9 cellular contexts compared by ENCODE assay signal in the genomic region with DNA sequence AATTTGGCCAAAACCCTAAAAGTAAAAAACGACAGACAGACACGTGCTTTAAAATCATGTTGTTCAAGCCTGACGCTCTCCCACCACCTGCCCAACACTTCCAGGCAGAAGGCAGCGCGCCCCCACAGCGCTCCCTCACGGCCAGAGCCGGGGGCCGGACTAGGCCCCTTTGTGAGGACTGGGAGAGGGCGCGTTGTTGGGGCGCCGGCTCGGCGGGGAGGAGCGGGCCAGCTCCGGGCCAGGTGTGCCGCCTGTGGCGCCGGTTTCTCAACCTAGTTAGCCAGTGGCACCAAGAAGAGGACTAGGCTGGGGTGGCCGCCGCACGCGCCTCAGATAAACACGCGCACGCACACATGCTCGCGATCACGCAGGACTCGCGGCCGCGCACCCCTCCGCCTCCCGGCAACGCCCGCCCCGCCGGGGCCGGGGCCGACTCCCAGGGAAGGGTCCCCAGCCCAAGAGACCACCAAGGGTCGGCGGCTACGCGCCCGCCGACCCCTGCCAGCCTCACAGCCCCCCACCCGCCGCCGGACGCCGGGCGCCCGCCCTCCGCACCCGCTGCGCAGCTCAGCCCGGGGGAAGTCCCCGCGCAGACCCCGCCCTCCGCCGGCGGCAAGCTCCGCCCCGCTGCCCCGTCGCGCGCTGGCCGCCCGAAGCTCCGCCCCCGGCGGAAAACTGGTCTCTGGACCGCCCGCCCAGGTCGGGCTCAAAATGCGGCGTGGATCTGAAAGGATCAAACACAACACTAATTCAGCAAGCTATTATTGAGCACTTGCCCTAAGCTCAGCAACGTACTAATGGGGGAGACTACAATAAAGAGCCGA. TPM values are rescaled to one million over a fixed set of nuclear protein-coding genes. Genes with fewer than 3 reads are reported as not detected.
DNase-seq lines count a peak whose midpoint lies in the region; ATAC-seq, FAIRE-seq and TF ChIP-seq lines count a peak whose summit lies in the region.
"Had no signal": no experiment of that assay in that cellular context is flagged by ENCODE, and none has a peak within 500 bp of the region (broad histone marks: within the 10 kb centered on the region; RNA-seq: fewer than 3 reads in every experiment).

A gene (minus strand): TSS at position 584 of the 824 bp plus-strand sequence.

- peak; percentile 56 for FAIRE-seq in HepG2 (lab: Jason Lieb, UNC)
- FAIRE-seq: islet of Langerhans had no signal

- H4K20me1 ChIP-seq in BLaER1 treated with 17β-estradiol and CSF1 and Interleukin-3, amounts not matched to agents 10 nM and 100 nM = no peaks in the 10 kb centered on the region
- H4K20me1 ChIP-seq in HepG2 (ENCODE audit: insufficient read depth, low read length) = no peaks in the 10 kb centered on the region

- peak within 1 kb of the TSS; percentile 74 for H2AFZ ChIP-seq in HepG2 (ENCODE audit: low read length)

- H3K4me3 ChIP-seq in BLaER1 treated with 17β-estradiol and CSF1 and Interleukin-3, amounts not matched to agents 10 nM and 100 nM = peak within 1 kb of the TSS; percentile 66 to 83 (median 73)
- peak within 1 kb of the TSS; percentile 66 to 81 (median 80) for H3K4me3 ChIP-seq in HepG2 (replicated peaks in 1 of 3; ENCODE audit: insufficient read depth in 1 of 3, low read depth in 2 of 3, low read length in 3 of 3)

- peak within 1 kb of the TSS; percentile 77 to 94 (median 91) for H3K27ac ChIP-seq in BLaER1 treated with 17β-estradiol and CSF1 and Interleukin-3, amounts not matched to agents 10 nM and 100 nM
- H3K27ac ChIP-seq in HepG2 (ENCODE audit: extremely low read length, insufficient read depth, low read length) = peak within 1 kb of the TSS; percentile 77

- H3K9me3 ChIP-seq in BLaER1 treated with 17β-estradiol and CSF1 and Interleukin-3, amounts not matched to agents 10 nM and 100 nM (replicated peaks in 1 of 11) = peaks cover 0 to 15% (median 7%) of the 10 kb centered on the region in 11 experiments; a peak in 6 of 22 replicates
- H3K9me3 ChIP-seq in HepG2 (ENCODE audit: low read length) = no peaks in the 10 kb centered on the region

- WGBS in HepG2 (ENCODE audit: low lambda C conversion rate) = 1% methylated on average over 5 of the region's 83 CpGs

- peaks cover 2% of the 10 kb centered on the region for H3K79me2 ChIP-seq in HepG2 (ENCODE audit: insufficient read depth, low read length)

- H3K4me2 ChIP-seq in BLaER1 treated with 17β-estradiol and CSF1 and Interleukin-3, amounts not matched to agents 10 nM and 100 nM = peak within 1 kb of the TSS; percentile 79 to 97 (median 92)
- peak within 1 kb of the TSS; percentile 97 for H3K4me2 ChIP-seq in HepG2 (ENCODE audit: low read depth, low read length)

- peak; percentile 64 for TF ChIP-seq RAD21 in HepG2 (CRISPR knock-in tag; IDR thresholded peaks at IDR 0.05)

- peaks cover 14 to 32% (median 20%) of the 10 kb centered on the region in 10 experiments for H3K4me1 ChIP-seq in BLaER1 treated with 17β-estradiol and CSF1 and Interleukin-3, amounts not matched to agents 10 nM and 100 nM
- peaks cover 23% of the 10 kb centered on the region for H3K4me1 ChIP-seq in HepG2 (ENCODE audit: insufficient read depth, low read length)

- peaks cover 0 to 20% (median 15%) of the 10 kb centered on the region in 11 experiments; a peak in 15 of 22 replicates for H3K36me3 ChIP-seq in BLaER1 treated with 17β-estradiol and CSF1 and Interleukin-3, amounts not matched to agents 10 nM and 100 nM
- peaks cover 0 to 7% of the 10 kb centered on the region in 2 experiments; a peak in 2 of 5 replicates for H3K36me3 ChIP-seq in HepG2 (replicated peaks in 1 of 2; ENCODE audit: control insufficient read depth in 1 of 2, insufficient read depth in 2 of 2, low read length in 2 of 2)

- intact Hi-C loops in HepG2 (cut with micrococcal nuclease; ENCODE audit: unreplicated experiment) = loop anchor here (5.0 kb wide), 1 partner anchor 470 kb away; a partner anchor contains a TSS

- no TSS peak for BruUV-seq in HepG2 (replicated peaks; lab: Mats Ljungman, UMichigan)

- in situ Hi-C loops in HepG2 (cut with HindIII; ENCODE audit: extremely low pct_ligation_motif_present, low pct_unique_long_range_greater_than_20kb) = no loop called here

- CTCF ChIA-PET in HepG2 (lab: Yijun Ruan, JAX; ENCODE audit: low intra/inter-chr PET ratio, low total read pairs) = no interaction called here

- POLR2A ChIA-PET in HepG2 (lab: Yijun Ruan, JAX) = interaction anchor here (1.3 kb wide), 1 partner anchor 11 kb away, joined by 3 read pairs; no protein-coding TSS in a partner anchor

- peak; percentile 84 for TF ChIP-seq CTCF in HepG2 (CRISPR knock-in tag; IDR thresholded peaks at IDR 0.05)

- H3K9ac ChIP-seq in BLaER1 treated with 17β-estradiol and CSF1 and Interleukin-3, amounts not matched to agents 10 nM and 100 nM = peak within 1 kb of the TSS; percentile 81 to 96 (median 91)
- peak within 1 kb of the TSS; percentile 87 for H3K9ac ChIP-seq in HepG2 (ENCODE audit: insufficient read depth, low read depth, low read length)

- DNase-seq in GM19238 (ENCODE audit: insufficient read length, low spot score) (peak; percentile 81), NCI-H524 treated with DMSO at 0.1 percent for 48 hours (lab: John Stamatoyannopoulos, UW) (peak; percentile 25), cortex of kidney (lab: John Stamatoyannopoulos, UW) (peak; percentile 79), HepG2 (ENCODE audit: low spot score) (peak; percentile 74)
- peak; percentile 88 for DNase-seq in activated CD4-positive, alpha-beta T cell treated with anti-CD3 and anti-CD28 coated beads, Interleukin-2, amount 50 U/mL, for 1 hour
- peak; percentile 86 for DNase-seq in stimulated activated CD4-positive, alpha-beta T cell treated with anti-CD3 and anti-CD28 coated beads, Interleukin-2, amount 100 ng/mL, for 4 hours (ENCODE audit: low read depth)

- no peak for TF ChIP-seq EP300 in HepG2 (IDR thresholded peaks at IDR 0.05; ENCODE audit: low read depth in 2 of 2, low read length in 2 of 2)
- no peak for TF ChIP-seq EP300 in HepG2 (CRISPR knock-in tag; IDR thresholded peaks at IDR 0.05; ENCODE audit: borderline replicate concordance)

- peak; percentile 53 to 80 for TF ChIP-seq POLR2A in HepG2 (IDR thresholded peaks at IDR 0.05; ENCODE audit: insufficient read depth in 1 of 2, low read depth in 2 of 2, low read length in 2 of 2)

- no peaks in the 10 kb centered on the region for H3K27me3 ChIP-seq in BLaER1 treated with 17β-estradiol and CSF1 and Interleukin-3, amounts not matched to agents 10 nM and 100 nM
- no peaks in the 10 kb centered on the region for H3K27me3 ChIP-seq in HepG2 (ENCODE audit: control insufficient read depth in 1 of 2, insufficient read depth in 2 of 2, low read length in 2 of 2)

- peak; percentile 90 for ATAC-seq in HG03432 (IDR thresholded peaks at IDR 0.05; ENCODE audit: unreplicated experiment)
- peak; percentile 97 for ATAC-seq in HepG2

TF ChIP-seq in HepG2, 621 proteins besides CTCF, POLR2A, EP300 and RAD21 (continues in another document):
- TF ChIP-seq ZNF839 (CRISPR knock-in tag; IDR thresholded peaks at IDR 0.05; ENCODE audit: borderline replicate concordance) = no peak

RNA-seq across cellular contexts. Expression of the gene that starts here (rescaled TPM):
- 11.3 and 16.9 TPM in 2 replicates for total RNA-seq in HepG2 (2016; rRNA removed; fragmentation: Illumina TruSeq; extraction: Trizol)
- 10.8 and 11.0 TPM in 2 replicates for total RNA-seq in HepG2 (2016; cell fraction: cytosol; rRNA removed; fragmentation: Illumina TruSeq; extraction: Trizol; ENCODE audit: low read depth)
- 12.0 and 12.3 TPM in 2 replicates for total RNA-seq in HepG2 (2016; cell fraction: insoluble cytoplasmic fraction; rRNA removed; fragmentation: Illumina TruSeq; extraction: Trizol)
- total RNA-seq in HepG2 (2016; cell fraction: membrane; rRNA removed; fragmentation: Illumina TruSeq; extraction: Trizol) = 4.6 and 8.0 TPM in 2 replicates
- 29.5 and 34.2 TPM in 2 replicates for total RNA-seq in HepG2 (2016; cell fraction: nucleus; rRNA removed; fragmentation: Illumina TruSeq; extraction: Trizol)
- polyA plus RNA-seq in HepG2 (2011; rRNA removed) = 7.8 and 8.3 TPM in 2 replicates
- polyA plus RNA-seq in HepG2 (2011; cell fraction: cytosol; rRNA removed) = 4.7 and 8.3 TPM in 2 replicates
- 10.6 and 17.1 TPM in 2 replicates for polyA plus RNA-seq in HepG2 (2011; cell fraction: nucleus; rRNA removed)
- polyA plus RNA-seq in HepG2 (2012) = 14.0 and 16.2 TPM in 2 replicates
- polyA plus RNA-seq in HepG2 (2016; cell fraction: cytosol; fragmentation: Illumina TruSeq; extraction: Trizol; ENCODE audit: low read depth) = 2.4 and 3.2 TPM in 2 replicates
- polyA plus RNA-seq in HepG2 (2016; cell fraction: insoluble cytoplasmic fraction; fragmentation: Illumina TruSeq; extraction: Trizol; ENCODE audit: low read depth) = 10.8 and 12.7 TPM in 2 replicates
- polyA plus RNA-seq in HepG2 (2016; cell fraction: membrane; fragmentation: Illumina TruSeq; extraction: Trizol; ENCODE audit: low read depth) = 3.7 and 4.0 TPM in 2 replicates
- polyA plus RNA-seq in HepG2 (2016; cell fraction: nucleus; fragmentation: Illumina TruSeq; extraction: Trizol; ENCODE audit: insufficient read depth, low read depth) = 11.0 and 12.2 TPM in 2 replicates
- polyA minus RNA-seq in HepG2 (2011; rRNA and poly(A)+ RNA removed; ENCODE audit: low replicate concordance) = 9.3 and 13.7 TPM in 2 replicates
- 2.2 and 5.3 TPM in 2 replicates for polyA minus RNA-seq in HepG2 (2011; cell fraction: cytosol; rRNA and poly(A)+ RNA removed)
- 67.0 and 76.2 TPM in 2 replicates for polyA minus RNA-seq in HepG2 (2011; cell fraction: nucleus; rRNA and poly(A)+ RNA removed)

Comparison
In these comparisons a context has a peak if more than half of its experiments do, and no peak if none do; other contexts are left out.
1. Peak in every context shown above with its lines: DNase-seq, ATAC-seq, H3K4me3 ChIP-seq and H3K27ac ChIP-seq.
2. DNase-seq: peak in every context shown above with its lines; median percentile 88 in activated CD4-positive, alpha-beta T cell treated with anti-CD3 and anti-CD28 coated beads, Interleukin-2, amount 50 U/mL, for 1 hour; 86 in stimulated activated CD4-positive, alpha-beta T cell treated with anti-CD3 and anti-CD28 coated beads, Interleukin-2, amount 100 ng/mL, for 4 hours; 81 in GM19238; 79 in cortex of kidney; 74 in HepG2; 25 in NCI-H524 treated with DMSO at 0.1 percent for 48 hours.